In the genomic region with DNA sequence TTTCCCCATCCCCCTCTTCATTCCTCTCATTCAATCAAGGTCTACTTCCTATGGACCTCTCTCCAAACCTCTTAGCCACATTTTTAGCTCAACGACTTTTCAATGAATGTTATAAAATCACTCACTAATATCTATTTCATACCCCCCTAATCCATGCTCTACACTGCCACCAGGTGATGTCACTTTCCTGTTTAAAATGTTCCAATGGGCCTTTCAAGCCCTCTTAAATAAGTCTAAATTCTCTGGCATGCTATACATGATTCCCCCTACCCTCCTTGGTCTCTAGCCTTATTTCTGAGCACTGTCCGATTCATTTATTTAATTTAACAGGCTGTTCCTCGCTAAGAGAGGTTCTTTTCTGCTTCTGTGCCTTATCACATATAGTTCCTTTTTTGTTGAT, we compare ENCODE assay signal across 17 cellular contexts. TPM values are rescaled to one million over a fixed set of nuclear protein-coding genes. Genes with fewer than 3 reads are reported as not detected.
DNase-seq lines count a peak whose midpoint lies in the region; ATAC-seq and TF ChIP-seq lines count a peak whose summit lies in the region.
"Had no signal": no experiment of that assay in that cellular context is flagged by ENCODE, and none has a peak within 500 bp of the region (broad histone marks: within the 10 kb centered on the region; RNA-seq: fewer than 3 reads in every experiment).

No MANE protein-coding gene starts in this region.

- H3K9me3 ChIP-seq in A673 (ENCODE audit: low read depth, low read length, poor library complexity, severe bottlenecking) (no peaks in the 10 kb centered on the region), Caco-2 (no peaks in the 10 kb centered on the region), Loucy (ENCODE audit: insufficient read depth, low read depth, low read length) (no peaks in the 10 kb centered on the region)
- H3K9me3 ChIP-seq: heart right ventricle, left lung, right atrium auricular region had no signal

- H3K4me3 ChIP-seq in A673 (ENCODE audit: low read depth, low read length, poor library complexity, severe bottlenecking) (no peak overlapping the region), Caco-2 (ENCODE audit: low read depth, low read length) (no peak overlapping the region), Loucy (ENCODE audit: low read length, poor library complexity, severe bottlenecking) (peak overlapping the region; percentile 86)
- H3K4me3 ChIP-seq: heart right ventricle, left lung, right atrium auricular region had no signal

- BruUV-seq in A673 (replicated peaks; lab: Mats Ljungman, UMichigan) (no TSS peak), Caco-2 (replicated peaks; lab: Mats Ljungman, UMichigan) (no TSS peak)

- H3K9ac ChIP-seq in Loucy (ENCODE audit: low read depth, low read length, poor library complexity, severe bottlenecking) = peak overlapping the region; percentile 91

- H2AFZ ChIP-seq in Loucy (ENCODE audit: low read length) = no peak overlapping the region

- ATAC-seq in HG02588 (IDR thresholded peaks at IDR 0.05; ENCODE audit: unreplicated experiment) = no peak
- ATAC-seq in GM19023 (IDR thresholded peaks at IDR 0.05; ENCODE audit: unreplicated experiment) = no peak
- ATAC-seq in GM21723 (IDR thresholded peaks at IDR 0.05; ENCODE audit: unreplicated experiment) = no peak
- ATAC-seq: heart right ventricle, left lung had no signal

- POLR2A ChIA-PET in A673 (lab: Charles Lee; ENCODE audit: low non-redundant PET) (no interaction called here), Caco-2 (lab: Charles Lee) (no interaction called here)

- peak overlapping the region; percentile 93 for H3K4me2 ChIP-seq in Loucy (ENCODE audit: low read depth, low read length, poor library complexity, severe bottlenecking)

- TF ChIP-seq CTCF in A673 (conservative IDR thresholded peaks at IDR 0.05; ENCODE audit: low read depth, low read length) = 0 out of 2 replicates have a peak, but pooled peaks have one; percentile 25
- TF ChIP-seq CTCF in Caco-2 (IDR thresholded peaks at IDR 0.05; ENCODE audit: insufficient read depth in 1 of 2, low read depth in 1 of 2, low read length in 1 of 2, severe bottlenecking in 1 of 2, unreplicated experiment in 1 of 2) = no peak
- peak; percentile 41 for TF ChIP-seq CTCF in Loucy (conservative IDR thresholded peaks at IDR 0.05; ENCODE audit: low read length)
- TF ChIP-seq CTCF in chondrocyte (IDR thresholded peaks at IDR 0.05) = peak; percentile 13

- no peak overlapping the region for H3K27ac ChIP-seq in A673 (ENCODE audit: low read depth, low read length, poor library complexity, severe bottlenecking)
- H3K27ac ChIP-seq: epithelial cell of prostate, heart right ventricle, left lung, right atrium auricular region had no signal

- H3K36me3 Mint-ChIP-seq in Caco-2 (ENCODE audit: insufficient read depth, unreplicated experiment) (no peaks in the 10 kb centered on the region), chondrocyte (ENCODE audit: low read depth) (no peaks in the 10 kb centered on the region)

- H3K36me3 ChIP-seq in A673 (ENCODE audit: insufficient read depth, low read length, poor library complexity, severe bottlenecking) (no peaks in the 10 kb centered on the region), Caco-2 (ENCODE audit: control insufficient read depth, insufficient read depth, low read length) (no peaks in the 10 kb centered on the region), Loucy (ENCODE audit: insufficient read depth, low read length) (peaks cover 15% of the 10 kb centered on the region; the same call in 1 of the 2 replicates)
- H3K36me3 ChIP-seq: left lung, right atrium auricular region had no signal

- H3K4me3 Mint-ChIP-seq in Caco-2 (ENCODE audit: unreplicated experiment) = no peak overlapping the region
- H3K4me3 Mint-ChIP-seq in chondrocyte (ENCODE audit: unreplicated experiment) = no peak overlapping the region

- H3K9me3 Mint-ChIP-seq in Caco-2 (ENCODE audit: unreplicated experiment) (no peaks in the 10 kb centered on the region), chondrocyte (ENCODE audit: low read depth) (no peaks in the 10 kb centered on the region)

- H4K20me1 ChIP-seq in Loucy (ENCODE audit: insufficient read depth, low read length, poor library complexity, severe bottlenecking) = peaks cover 57% of the 10 kb centered on the region

- peak overlapping the region; percentile 31 for H3K27ac Mint-ChIP-seq in Caco-2 (ENCODE audit: unreplicated experiment)
- H3K27ac Mint-ChIP-seq in chondrocyte (ENCODE audit: unreplicated experiment) = no peak overlapping the region

- peaks cover 93% of the 10 kb centered on the region for H3K79me2 ChIP-seq in Loucy (ENCODE audit: insufficient read depth, low read length)

- H3K9me2 ChIP-seq in Loucy (replicated peaks; ENCODE audit: low read depth, low read length) = no peaks in the 10 kb centered on the region

- CTCF ChIA-PET in A673 (lab: Charles Lee) = interaction anchor here (0.6 kb wide), 1 partner anchor 20 kb away, joined by 3 read pairs; no protein-coding TSS in a partner anchor
- CTCF ChIA-PET in Caco-2 (lab: Charles Lee) = no interaction called here

- H3K4me1 ChIP-seq in A673 (ENCODE audit: insufficient read depth, low read length, poor library complexity, severe bottlenecking) = peaks cover 7% of the 10 kb centered on the region
- no peaks in the 10 kb centered on the region for H3K4me1 ChIP-seq in Caco-2
- H3K4me1 ChIP-seq in Loucy (ENCODE audit: insufficient read depth, low read length, poor library complexity, severe bottlenecking) = peaks cover 80% of the 10 kb centered on the region

- H3K27me3 Mint-ChIP-seq in Caco-2 (ENCODE audit: insufficient read depth, unreplicated experiment) (no peaks in the 10 kb centered on the region), chondrocyte (ENCODE audit: low read depth) (no peaks in the 10 kb centered on the region)

- DNase-seq in A673 (ENCODE audit: low spot score) (no peak), Caco-2 (no peak), chondrocyte (ENCODE audit: low spot score) (no peak), NCI-H2029 (lab: John Stamatoyannopoulos, UW) (no peak)
- DNase-seq: activated naive CD4-positive, alpha-beta T cell treated with anti-CD3 and anti-CD28 coated beads, Interleukin-2, amount 50 U/mL, for 16 hours; heart right ventricle; left lung; NCI-H146; NCI-H526; stimulated activated CD4-positive, alpha-beta T cell treated with anti-CD3 and anti-CD28 coated beads, Interleukin-4, amount 100 ng/mL, for 1 hour; stimulated activated naive CD4-positive, alpha-beta T cell had no signal

- H3K4me1 Mint-ChIP-seq in Caco-2 (ENCODE audit: low read depth, unreplicated experiment) (no peaks in the 10 kb centered on the region), chondrocyte (ENCODE audit: low read depth) (peaks cover 39% of the 10 kb centered on the region)

- peaks cover 22% of the 10 kb centered on the region for H3F3A ChIP-seq in Loucy (ENCODE audit: low read depth)

- H3K27me3 ChIP-seq in A673 (replicated peaks; ENCODE audit: insufficient read depth, low read depth, low read length, poor library complexity) (no peaks in the 10 kb centered on the region), Caco-2 (replicated peaks; ENCODE audit: control insufficient read depth, insufficient read depth, low read length) (no peaks in the 10 kb centered on the region), Loucy (ENCODE audit: insufficient read depth, low read length, poor library complexity, severe bottlenecking) (no peaks in the 10 kb centered on the region)
- H3K27me3 ChIP-seq: heart right ventricle, left lung, right atrium auricular region had no signal

- intact Hi-C loops in A673 (cut with micrococcal nuclease; ENCODE audit: unreplicated experiment) (no loop called here), Caco-2 (cut with micrococcal nuclease; ENCODE audit: unreplicated experiment) (no loop called here)

RNA-seq across cellular contexts. Expression of gene ABHD17B, which starts 9.3 kb away (rescaled TPM):
- total RNA-seq in A673 (2021) = 19.7 and 24.3 TPM in 2 replicates
- total RNA-seq in Caco-2 (2022) = 6.2 and 6.9 TPM in 2 replicates
- 12.2 to 14.2 TPM (median 12.5 TPM) in 3 replicates for total RNA-seq in chondrocyte

RNA-seq across cellular contexts. Expression of gene C9orf85, which starts 9.7 kb away (rescaled TPM):
- total RNA-seq in A673 (2021) (9.4 and 9.8 TPM in 2 replicates), Caco-2 (2022) (2.4 TPM in 2 replicates), chondrocyte (8.5 to 10.0 TPM (median 8.5 TPM) in 3 replicates)

Comparison
In these comparisons a context has a peak if more than half of its experiments do, and no peak if none do; other contexts are left out.
1. CTCF ChIP-seq: peak in A673 (single experiment), Loucy (single experiment) and chondrocyte (single experiment); none in Caco-2 (0 of 2).